ENCODE assay signal across 21 cellular contexts in genomic region chr5:15627647-15628046, GRCh38.
DNase-seq lines count a peak whose midpoint lies in the region; FAIRE-seq and TF ChIP-seq lines count a peak whose summit lies in the region.
"Had no signal": no experiment of that assay in that cellular context is flagged by ENCODE, and none has a peak within 500 bp of the region (broad histone marks: within the 10 kb centered on the region; RNA-seq: fewer than 3 reads in every experiment).

No MANE protein-coding gene starts in this region.

- BruUV-seq in endothelial cell of umbilical vein (replicated peaks; lab: Mats Ljungman, UMichigan): no TSS peak

- H3K4me3 ChIP-seq in left ventricle myocardium inferior (no peak overlapping the region), endothelial cell of umbilical vein (replicated peaks in 1 of 3; ENCODE audit: insufficient read depth in 1 of 3, low read depth in 1 of 3, low read length in 3 of 3) (no peak overlapping the region)

- H3K27me3 ChIP-seq in left ventricle myocardium inferior (ENCODE audit: low read depth) (no peaks in the 10 kb centered on the region), endothelial cell of umbilical vein (ENCODE audit: control insufficient read depth in 2 of 2, insufficient read depth in 2 of 2, low read length in 2 of 2) (no peaks in the 10 kb centered on the region)

- H3K27me3 Mint-ChIP-seq in neural crest cell (ENCODE audit: low read depth) (no peaks in the 10 kb centered on the region), osteocyte (ENCODE audit: unreplicated experiment) (no peaks in the 10 kb centered on the region)
- H3K27me3 Mint-ChIP-seq: B cell; CD4-positive, alpha-beta memory T cell had no signal

- dilution Hi-C loops in endothelial cell of umbilical vein (cut with MboI; ENCODE audit: extremely low pct_ligation_motif_present, low sequenced_read_pairs): no loop called here

- no peak for DNase-seq in left ventricle myocardium inferior
- no peak for DNase-seq in cardiac septum (ENCODE audit: low spot score)
- DNase-seq in endothelial cell of umbilical vein (ENCODE audit: low read depth, low spot score): peak; percentile 39
- no peak for DNase-seq in neural crest cell (ENCODE audit: low read depth, low spot score)
- DNase-seq in osteocyte (ENCODE audit: extremely low spot score, unreplicated experiment): no peak
- DNase-seq in NCI-H146 treated with DMSO at 0.1 percent for 48 hours (lab: John Stamatoyannopoulos, UW; ENCODE audit: unreplicated experiment): no peak
- DNase-seq in activated CD4-positive, CD25-positive, alpha-beta regulatory T cell (lab: John Stamatoyannopoulos, UW): no peak
- DNase-seq: C1 segment of cervical spinal cord; Calu3; CD4-positive, alpha-beta memory T cell; COR-L47; DMS53; DND-41; H7; HCEC 1CT had no signal

- no peak overlapping the region for H3K4me3 Mint-ChIP-seq in neural crest cell
- H3K4me3 Mint-ChIP-seq in osteocyte (ENCODE audit: unreplicated experiment): no peak overlapping the region
- H3K4me3 Mint-ChIP-seq: B cell; CD4-positive, alpha-beta memory T cell had no signal

- H3K36me3 Mint-ChIP-seq in neural crest cell (ENCODE audit: low read depth): no peaks in the 10 kb centered on the region
- H3K36me3 Mint-ChIP-seq in osteocyte (ENCODE audit: unreplicated experiment): no peaks in the 10 kb centered on the region
- H3K36me3 Mint-ChIP-seq: CD4-positive, alpha-beta memory T cell had no signal

- H3K79me2 ChIP-seq in endothelial cell of umbilical vein (ENCODE audit: control insufficient read depth, insufficient read depth, low read length): peaks cover 12% of the 10 kb centered on the region

- H2AFZ ChIP-seq in endothelial cell of umbilical vein (ENCODE audit: low read depth, low read length): no peak overlapping the region

- H3K9me3 ChIP-seq in left ventricle myocardium inferior (replicated peaks) (no peaks in the 10 kb centered on the region), endothelial cell of umbilical vein (replicated peaks; ENCODE audit: control insufficient read depth, insufficient read depth, low read length) (no peaks in the 10 kb centered on the region)

- no peak for TF ChIP-seq CTCF in left ventricle myocardium inferior (IDR thresholded peaks at IDR 0.05; ENCODE audit: borderline replicate concordance)
- no peak for TF ChIP-seq CTCF in endothelial cell of umbilical vein (IDR thresholded peaks at IDR 0.05; ENCODE audit: extremely low read depth in 1 of 2, insufficient read depth in 1 of 2, low read depth in 1 of 2, low read length in 2 of 2)
- TF ChIP-seq CTCF in neural crest cell (conservative IDR thresholded peaks at IDR 0.05): no peak
- no peak for TF ChIP-seq CTCF in osteocyte (IDR thresholded peaks at IDR 0.05)

- H3K27ac ChIP-seq in left ventricle myocardium inferior (replicated peaks) (peak overlapping the region; percentile 11), endothelial cell of umbilical vein (ENCODE audit: insufficient read depth, low read depth, low read length) (no peak overlapping the region)
- H3K27ac ChIP-seq: 22Rv1 had no signal

- CTCF ChIA-PET in endothelial cell of umbilical vein (lab: Charles Lee): interaction anchor here (1.1 kb wide), 1 partner anchor 26 kb away, joined by 3 read pairs; no protein-coding TSS in a partner anchor

- H3K4me1 Mint-ChIP-seq in neural crest cell: peaks cover 4% of the 10 kb centered on the region
- H3K4me1 Mint-ChIP-seq in osteocyte (ENCODE audit: unreplicated experiment): peaks cover 40% of the 10 kb centered on the region
- H3K4me1 Mint-ChIP-seq: B cell; CD4-positive, alpha-beta memory T cell had no signal

- intact Hi-C loops in left ventricle myocardium inferior (cut with micrococcal nuclease): no loop called here
- intact Hi-C loops in cardiac septum (cut with DNase I): no loop called here
- intact Hi-C loops in endothelial cell of umbilical vein (cut with micrococcal nuclease): loop anchor here (2.0 kb wide), 1 partner anchor 19 kb away; no protein-coding TSS in a partner anchor

- no peaks in the 10 kb centered on the region for H4K20me1 ChIP-seq in endothelial cell of umbilical vein (replicated peaks; ENCODE audit: control insufficient read depth, extremely low read depth, insufficient read depth, low read length)

- FAIRE-seq in endothelial cell of umbilical vein (lab: Jason Lieb, UNC): no peak
- FAIRE-seq: A204.1, G401.6, GM12892, H1 had no signal

- H3K4me2 ChIP-seq in endothelial cell of umbilical vein (ENCODE audit: insufficient read depth, low read length): peak overlapping the region; percentile 16

- H3K36me3 ChIP-seq in left ventricle myocardium inferior (no peaks in the 10 kb centered on the region), endothelial cell of umbilical vein (ENCODE audit: control insufficient read depth in 2 of 2, extremely low read depth in 1 of 2, insufficient read depth in 2 of 2, low read length in 2 of 2) (no peaks in the 10 kb centered on the region)

- H3K27ac Mint-ChIP-seq in neural crest cell (ENCODE audit: unreplicated experiment) (peak overlapping the region; percentile 37), osteocyte (ENCODE audit: unreplicated experiment) (no peak overlapping the region)
- H3K27ac Mint-ChIP-seq: B cell; CD4-positive, alpha-beta memory T cell had no signal

- POLR2A ChIA-PET in endothelial cell of umbilical vein (lab: Charles Lee): no interaction called here

- H3K9me3 Mint-ChIP-seq in neural crest cell: peaks cover 2% of the 10 kb centered on the region
- no peaks in the 10 kb centered on the region for H3K9me3 Mint-ChIP-seq in osteocyte (ENCODE audit: unreplicated experiment)

- H3K4me1 ChIP-seq in left ventricle myocardium inferior (peaks cover 55% of the 10 kb centered on the region), endothelial cell of umbilical vein (ENCODE audit: control insufficient read depth, extremely low read depth, insufficient read depth, low read length) (peaks cover 8% of the 10 kb centered on the region)

- H3K9me1 ChIP-seq in endothelial cell of umbilical vein (replicated peaks; ENCODE audit: control insufficient read depth, extremely low read depth, insufficient read depth, low read length): no peaks in the 10 kb centered on the region

- H3K9ac ChIP-seq in endothelial cell of umbilical vein (replicated peaks; ENCODE audit: extremely low read depth, insufficient read depth, low read length): no peak overlapping the region

- no peak for TF ChIP-seq POLR2A in endothelial cell of umbilical vein (IDR thresholded peaks at IDR 0.05; ENCODE audit: low read depth, low read length)

TF ChIP-seq in endothelial cell of umbilical vein, 7 proteins besides CTCF, POLR2A, EP300 and RAD21:
- TF ChIP-seq JUN (IDR thresholded peaks at IDR 0.05; ENCODE audit: borderline replicate concordance, insufficient read depth, insufficient read length, low read depth) (no peak), EZH2 (IDR thresholded peaks at IDR 0.05; ENCODE audit: borderline replicate concordance, low read depth, low read length, severe bottlenecking) (no peak), MYC (IDR thresholded peaks at IDR 0.05; ENCODE audit: low read depth, low read length) (no peak), FOS (IDR thresholded peaks at IDR 0.05; ENCODE audit: borderline replicate concordance, insufficient read depth, low read length) (no peak), MAX (IDR thresholded peaks at IDR 0.05; ENCODE audit: insufficient read depth, insufficient read length) (no peak), POLR2AphosphoS5 (IDR thresholded peaks at IDR 0.05; ENCODE audit: insufficient read depth, low read depth, low read length) (no peak), GATA2 (IDR thresholded peaks at IDR 0.05; ENCODE audit: insufficient read depth, insufficient read length, low read depth, low read length) (no peak)
TF ChIP-seq in endothelial cell of umbilical vein: peak in this region for 0.
